Comparison of ENCODE assay signal across 6 cellular contexts in genomic region chrY:18753133-18753815, GRCh38. TPM values are rescaled to one million over a fixed set of nuclear protein-coding genes. Genes with fewer than 3 reads are reported as not detected.
"Had no signal": no experiment of that assay in that cellular context is flagged by ENCODE, and none has a peak within 500 bp of the region (broad histone marks: within the 10 kb centered on the region; RNA-seq: fewer than 3 reads in every experiment).

No MANE protein-coding gene starts in this region.

RNA-seq across cellular contexts. Expression of gene HSFY2, which starts 20.3 kb away (rescaled TPM):
- total RNA-seq: HepG2, HT-29, HT1080, IMR-90, K562 had no signal
- polyA plus RNA-seq: HepG2, IgD-negative memory B cell, IMR-90, K562 had no signal
